17 cellular contexts compared by ENCODE assay signal in the genomic region with DNA sequence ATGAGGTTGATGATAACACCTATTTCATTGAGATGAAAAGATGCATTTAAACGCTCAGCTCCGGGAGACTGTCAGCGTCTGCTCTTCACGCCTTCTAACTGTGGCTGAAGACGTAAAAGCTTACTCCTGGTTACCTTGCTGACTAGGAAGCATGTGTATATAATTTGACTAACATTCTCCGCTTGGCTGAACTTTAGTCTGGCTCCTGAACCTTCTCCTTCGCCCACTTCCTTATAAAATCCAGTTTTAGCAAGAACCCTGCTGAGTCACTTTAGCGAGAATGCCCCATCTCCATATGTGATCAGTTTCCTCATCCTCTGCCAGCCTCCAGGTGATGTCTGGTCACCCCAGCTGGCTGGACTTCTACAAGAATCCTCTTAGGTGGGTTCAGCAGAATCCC. TPM values are rescaled to one million over a fixed set of nuclear protein-coding genes. Genes with fewer than 3 reads are reported as not detected.
DNase-seq lines count a peak whose midpoint lies in the region; ATAC-seq and TF ChIP-seq lines count a peak whose summit lies in the region.
"Had no signal": no experiment of that assay in that cellular context is flagged by ENCODE, and none has a peak within 500 bp of the region (broad histone marks: within the 10 kb centered on the region; RNA-seq: fewer than 3 reads in every experiment).

No MANE protein-coding gene starts in this region.

- intact Hi-C loops in PC-9 (cut with micrococcal nuclease; ENCODE audit: unreplicated experiment), result no loop called here

- H3K36me3 ChIP-seq in PC-9 (ENCODE audit: low read depth) (no peaks in the 10 kb centered on the region), trophoblast cell (ENCODE audit: control insufficient read depth in 1 of 2, insufficient read depth in 2 of 2, low read length in 2 of 2) (no peaks in the 10 kb centered on the region)
- H3K36me3 ChIP-seq: SJCRH30, vagina had no signal

- peaks cover 38% of the 10 kb centered on the region for H3K4me1 ChIP-seq in PC-9 (replicated peaks; ENCODE audit: insufficient read depth)
- no peaks in the 10 kb centered on the region for H3K4me1 ChIP-seq in trophoblast cell (ENCODE audit: control insufficient read depth in 1 of 2, insufficient read depth in 2 of 2, low read length in 2 of 2)
- H3K4me1 ChIP-seq: psoas muscle, SJCRH30, vagina had no signal

- WGBS in trophoblast cell (ENCODE audit: extremely low coverage, insufficient coverage, insufficient read length), result no CpG with 5 or more reads among the region's 8 CpGs

- ATAC-seq in HG03139 (IDR thresholded peaks at IDR 0.05; ENCODE audit: unreplicated experiment), result no peak
- ATAC-seq: psoas muscle had no signal

- H3K9me2 ChIP-seq in PC-9 (ENCODE audit: insufficient read depth), result no peaks in the 10 kb centered on the region

- no peak overlapping the region for H2BK5ac ChIP-seq in trophoblast cell (ENCODE audit: low read depth, low read length, poor library complexity)

- H3K9ac ChIP-seq in trophoblast cell (ENCODE audit: low read length), result no peak overlapping the region

- H3K9me3 ChIP-seq in PC-9 (ENCODE audit: insufficient read depth, low read depth), result no peaks in the 10 kb centered on the region
- H3K9me3 ChIP-seq in trophoblast cell (ENCODE audit: insufficient read depth, low read depth, low read length), result no peaks in the 10 kb centered on the region
- H3K9me3 ChIP-seq: psoas muscle, SJCRH30, vagina had no signal

- no peak for TF ChIP-seq CTCF in PC-9 (conservative IDR thresholded peaks at IDR 0.05)

- H4K8ac ChIP-seq in trophoblast cell (ENCODE audit: low read depth, low read length), result no peak overlapping the region

- H3K27me3 ChIP-seq in PC-9 (ENCODE audit: insufficient read depth, low read depth) (no peaks in the 10 kb centered on the region), trophoblast cell (ENCODE audit: insufficient read depth, low read length) (no peaks in the 10 kb centered on the region)
- H3K27me3 ChIP-seq: vagina had no signal

- H2AFZ ChIP-seq in PC-9 (no peak overlapping the region), trophoblast cell (ENCODE audit: insufficient read depth, low read length, poor library complexity) (no peak overlapping the region)

- H3K14ac ChIP-seq in trophoblast cell (ENCODE audit: low read length), result no peak overlapping the region

- H2BK12ac ChIP-seq in trophoblast cell (ENCODE audit: low read length), result no peak overlapping the region

- H2AK5ac ChIP-seq in trophoblast cell (ENCODE audit: low read length), result no peak overlapping the region

- no peak overlapping the region for H2BK120ac ChIP-seq in trophoblast cell (ENCODE audit: insufficient read depth, low read length, poor library complexity)

- no peak overlapping the region for H3K23ac ChIP-seq in trophoblast cell (ENCODE audit: low read length)

- CTCF ChIA-PET in PC-9 (lab: Charles Lee), result interaction anchor here (0.9 kb wide), 1 partner anchor 58 kb away, joined by 5 read pairs; no protein-coding TSS in a partner anchor

- H3K4me2 ChIP-seq in PC-9 (no peak overlapping the region), trophoblast cell (ENCODE audit: low read length) (no peak overlapping the region)

- POLR2A ChIA-PET in PC-9 (lab: Charles Lee; ENCODE audit: unreplicated experiment), result interaction anchor here (0.5 to 0.7 kb wide), 3 partner anchors 11 to 517 kb away, joined by 3 to 11 read pairs (median 6); no protein-coding TSS in a partner anchor

- DNase-seq in SKM-1 treated with dmso at 0.1 percent for 144 hours (lab: John Stamatoyannopoulos, UW; ENCODE audit: unreplicated experiment) (peak; percentile 6), SKM-1 (lab: John Stamatoyannopoulos, UW; ENCODE audit: unreplicated experiment) (no peak), PC-9 (peak; percentile 39 to 84), glomerular visceral epithelial cell (ENCODE audit: extremely low spot score) (peak; percentile 93), NCI-H2107 treated with DMSO at 0.1 percent for 48 hours (lab: John Stamatoyannopoulos, UW; ENCODE audit: unreplicated experiment) (no peak), trophoblast cell (no peak)
- DNase-seq in stimulated activated CD4-positive, alpha-beta T cell treated with anti-CD3 and anti-CD28 coated beads, Interleukin-4, amount 100 ng/mL, for 1 hour, result no peak
- DNase-seq: activated CD4-positive, CD25-positive, alpha-beta regulatory T cell; activated T-cell treated with anti-CD3 and anti-CD28 coated beads for 4 hours; H7; NCI-H1092; NCI-H446 treated with DMSO at 0.1 percent for 48 hours; psoas muscle; SJCRH30 had no signal

- H4K91ac ChIP-seq in trophoblast cell (ENCODE audit: low read depth, low read length), result no peak overlapping the region

- no peaks in the 10 kb centered on the region for H4K20me1 ChIP-seq in PC-9 (ENCODE audit: insufficient read depth)

- H3K79me2 ChIP-seq in PC-9 (ENCODE audit: low read depth), result no peaks in the 10 kb centered on the region
- no peaks in the 10 kb centered on the region for H3K79me2 ChIP-seq in trophoblast cell (ENCODE audit: control insufficient read depth, insufficient read depth, low read length, poor library complexity)

- no peak overlapping the region for H4K12ac ChIP-seq in trophoblast cell (ENCODE audit: low read depth, low read length)

- H3K18ac ChIP-seq in trophoblast cell (ENCODE audit: low read length), result no peak overlapping the region

- peak overlapping the region; percentile 9; the same call in 1 of the 2 replicates for H3K27ac ChIP-seq in PC-9
- no peak overlapping the region for H3K27ac ChIP-seq in trophoblast cell (ENCODE audit: low read depth, low read length)
- H3K27ac ChIP-seq: psoas muscle, SJCRH30, vagina had no signal

- no TSS peak for BruUV-seq in PC-9 (replicated peaks; lab: Mats Ljungman, UMichigan)

- H3K79me1 ChIP-seq in trophoblast cell (ENCODE audit: low read length), result no peaks in the 10 kb centered on the region

- peaks cover 19% of the 10 kb centered on the region for H3F3A ChIP-seq in PC-9 (ENCODE audit: insufficient read depth, low read depth)

- H3K4me3 ChIP-seq in PC-9 (no peak overlapping the region), trophoblast cell (ENCODE audit: low read depth, low read length) (no peak overlapping the region)
- H3K4me3 ChIP-seq: psoas muscle, SJCRH30, vagina had no signal

- H3K4ac ChIP-seq in trophoblast cell (ENCODE audit: low read depth, low read length), result no peak overlapping the region

RNA-seq across cellular contexts. Expression of gene CREG2, which starts 12.7 kb away (rescaled TPM):
- 9.0 and 12.3 TPM in 2 replicates for total RNA-seq in PC-9 (2021)
- 0.22 TPM in 2 replicates for polyA plus RNA-seq in trophoblast cell (2013)
- total RNA-seq: G401 had no signal

Comparison
In these comparisons a context has a peak if more than half of its experiments do, and no peak if none do; other contexts are left out.
1. DNase-seq: peak in SKM-1 treated with dmso at 0.1 percent for 144 hours (single experiment), PC-9 (2 of 2) and glomerular visceral epithelial cell (single experiment); none in SKM-1 (single experiment), NCI-H2107 treated with DMSO at 0.1 percent for 48 hours (single experiment), stimulated activated CD4-positive, alpha-beta T cell treated with anti-CD3 and anti-CD28 coated beads, Interleukin-4, amount 100 ng/mL, for 1 hour (single experiment) and trophoblast cell (0 of 2).